ENCODE assay signal across 1 cellular context in the genomic region with DNA sequence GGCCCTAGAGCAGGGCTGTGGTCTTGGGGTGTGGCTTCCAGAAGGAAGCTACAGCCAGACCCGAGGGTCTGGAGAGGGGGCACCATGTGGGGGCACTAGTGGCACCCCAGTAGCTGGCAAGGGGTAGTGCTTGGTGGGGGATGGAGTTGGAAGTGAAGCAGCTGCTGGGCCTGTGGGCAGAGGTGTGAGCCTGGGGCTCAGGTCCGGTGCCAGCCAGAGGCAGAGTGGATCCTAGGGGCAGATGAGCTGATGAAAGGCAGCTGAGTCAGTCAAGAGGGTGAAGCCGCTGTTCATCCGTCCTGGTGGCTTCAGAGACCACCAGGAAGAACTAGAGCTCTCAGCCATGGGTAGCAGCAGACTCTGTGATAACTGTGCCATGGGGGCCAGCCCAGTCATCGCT.
TF ChIP-seq lines count a peak whose summit lies in the region.

No MANE protein-coding gene starts in this region.

TF ChIP-seq in HepG2, 621 proteins besides CTCF, POLR2A, EP300 and RAD21 (continued from another document):
- no peak for TF ChIP-seq STAT5B (CRISPR knock-in tag; IDR thresholded peaks at IDR 0.05)
TF ChIP-seq in HepG2: peak in this region for 0.
